31 cellular contexts compared by ENCODE assay signal in genomic region chr16:48218473-48218872, GRCh38. TPM values are rescaled to one million over a fixed set of nuclear protein-coding genes. Genes with fewer than 3 reads are reported as not detected.
"Had no signal": no experiment of that assay in that cellular context is flagged by ENCODE, and none has a peak within 500 bp of the region (broad histone marks: within the 10 kb centered on the region; RNA-seq: fewer than 3 reads in every experiment).

No MANE protein-coding gene starts in this region.

- H3K4me1 Mint-ChIP-seq: activated B cell treated with CpG ODN at 0.5 μM for 24 hours; activated CD4-positive, alpha-beta T cell treated with anti-CD3 and anti-CD28 coated beads, Interleukin-2, amount 10 ng/mL, durations not matched to agents 24 days and 14 days had no signal

- H3K4me3 Mint-ChIP-seq: activated B cell treated with CpG ODN at 0.5 μM for 24 hours; activated CD4-positive, alpha-beta memory T cell treated with anti-CD3 and anti-CD28 coated beads for 36 hours; activated CD4-positive, alpha-beta T cell treated with anti-CD3 and anti-CD28 coated beads, Interleukin-2, amount 10 ng/mL, durations not matched to agents 24 days and 14 days; activated CD8-positive, alpha-beta T cell treated with anti-CD3 and anti-CD28 coated beads for 36 hours; activated naive CD8-positive, alpha-beta T cell treated with anti-CD3 and anti-CD28 coated beads for 36 hours; activated T-cell treated with anti-CD3 and anti-CD28 coated beads, Interleukin-2, amount 50 U/mL, for 24 hours; activated T-cell treated with anti-CD3 and anti-CD28 coated beads, Interleukin-2, amount 50 U/mL, for 72 hours; activated T-helper 1 cell treated with anti-CD3 and anti-CD28 coated beads, Interleukin-12 subunit alpha, Interleukin-12 subunit beta, Interleukin-2, Interleukin-4 antibody, amounts not matched to agents 30 ng/mL and 10 ng/mL and 1 ng/mL, durations not matched to agents 14 hours and 24 hours and 36 hours; T-helper 1 cell treated with Interleukin-12 subunit alpha and Interleukin-12 subunit beta and Interleukin-4 antibody, amounts not matched to agents 30 μg/mL and 1 μg/mL, for 36 hours; T-helper 2 cell treated with Interferon-gamma antibody and Interleukin-4, amounts not matched to agents 5 μg/mL and 100 μg/mL, for 36 hours had no signal

- H3K36me3 Mint-ChIP-seq: activated CD4-positive, alpha-beta memory T cell treated with anti-CD3 and anti-CD28 coated beads for 36 hours; activated naive CD4-positive, alpha-beta T cell treated with anti-CD3 and anti-CD28 coated beads, Interleukin-2, amount 50 U/mL, for 72 hours; activated naive CD8-positive, alpha-beta T cell treated with anti-CD3 and anti-CD28 coated beads for 36 hours had no signal

- H3K27me3 Mint-ChIP-seq: activated CD4-positive, alpha-beta memory T cell treated with anti-CD3 and anti-CD28 coated beads for 36 hours; activated CD4-positive, alpha-beta T cell treated with anti-CD3 and anti-CD28 coated beads, Interleukin-2, amount 10 ng/mL, durations not matched to agents 24 days and 14 days; activated CD8-positive, alpha-beta T cell treated with anti-CD3 and anti-CD28 coated beads for 36 hours; activated naive CD8-positive, alpha-beta T cell treated with anti-CD3 and anti-CD28 coated beads for 36 hours; activated T-cell treated with anti-CD3 and anti-CD28 coated beads, Interleukin-2, amount 50 U/mL, for 24 hours had no signal

- H3K9me3 Mint-ChIP-seq: activated B cell treated with CpG ODN at 0.5 μM for 24 hours; activated CD4-positive, alpha-beta T cell treated with anti-CD3 and anti-CD28 coated beads, Interleukin-2, amount 10 ng/mL, durations not matched to agents 24 days and 14 days; activated T-helper 1 cell treated with anti-CD3 and anti-CD28 coated beads, Interleukin-12 subunit alpha, Interleukin-12 subunit beta, Interleukin-2, Interleukin-4 antibody, amounts not matched to agents 30 ng/mL and 10 ng/mL and 1 ng/mL, durations not matched to agents 14 hours and 24 hours and 36 hours; activated T-helper 2 cell treated with anti-CD3 and anti-CD28 coated beads, Interferon-gamma antibody, Interleukin-2, Interleukin-4, amounts not matched to agents 10 μg/mL and 5 μg/mL and 100 μg/mL, durations not matched to agents 14 hours and 24 hours and 36 hours; T-helper 1 cell treated with Interleukin-12 subunit alpha and Interleukin-12 subunit beta and Interleukin-4 antibody, amounts not matched to agents 30 μg/mL and 1 μg/mL, for 36 hours; T-helper 2 cell treated with Interferon-gamma antibody and Interleukin-4, amounts not matched to agents 5 μg/mL and 100 μg/mL, for 36 hours had no signal

- DNase-seq: activated B cell treated with CpG ODN at 0.5 μM for 24 hours; activated CD4-positive, alpha-beta memory T cell treated with anti-CD3 and anti-CD28 coated beads for 36 hours; activated CD4-positive, alpha-beta T cell treated with anti-CD3 and anti-CD28 coated beads for 4 hours; activated CD4-positive, alpha-beta T cell treated with anti-CD3 and anti-CD28 coated beads, Interleukin-2, amount 10 ng/mL, durations not matched to agents 24 days and 14 days; activated CD4-positive, alpha-beta T cell treated with anti-CD3 and anti-CD28 coated beads, Interleukin-2, amount 50 U/mL, for 1 hour; activated CD4-positive, alpha-beta T cell treated with anti-CD3 and anti-CD28 coated beads, Interleukin-2, amount 50 U/mL, for 4 hours; activated CD4-positive, CD25-positive, alpha-beta regulatory T cell treated with anti-CD3 and anti-CD28 coated beads, Interleukin-2, amount 50 U/mL, for 72 hours; activated CD8-positive, alpha-beta memory T cell treated with anti-CD3 and anti-CD28 coated beads, Interleukin-2, amount 50 U/mL, for 4 hours; activated CD8-positive, alpha-beta T cell treated with anti-CD3 and anti-CD28 coated beads for 36 hours; activated effector memory CD4-positive, alpha-beta T cell treated with Interleukin-2 at 50 U/mL for 16 hours; activated gamma-delta T cell; activated naive CD4-positive, alpha-beta T cell treated with anti-CD3 and anti-CD28 coated beads, Interleukin-2, amount 50 U/mL, for 16 hours; activated naive CD4-positive, alpha-beta T cell treated with Interleukin-2 at 50 U/mL for 16 hours; activated naive CD8-positive, alpha-beta T cell treated with anti-CD3 and anti-CD28 coated beads for 36 hours; activated T-cell treated with anti-CD3 and anti-CD28 coated beads for 4 hours; activated T-cell treated with anti-CD3 and anti-CD28 coated beads, Interleukin-2, amount 50 U/mL, for 24 hours; activated T-cell treated with anti-CD3 and anti-CD28 coated beads, Interleukin-2, amount 50 U/mL, for 72 hours; adrenal gland; amniotic stem cell; aorta; body of pancreas; brain microvascular endothelial cell; central memory CD4-positive, alpha-beta T cell; T-helper 1 cell; T-helper 2 cell; T-helper 9 cell had no signal

- ATAC-seq: activated CD8-positive, alpha-beta T cell treated with anti-CD3 and anti-CD28 coated beads for 36 hours; activated naive CD4-positive, alpha-beta T cell treated with anti-CD3 and anti-CD28 coated beads, Interleukin-2, amount 50 U/mL, for 72 hours; activated T-cell treated with anti-CD3 and anti-CD28 coated beads, Interleukin-2, amount 50 U/mL, for 72 hours; body of pancreas had no signal

- H3K27ac Mint-ChIP-seq: activated B cell treated with CpG ODN at 0.5 μM for 24 hours; activated CD4-positive, alpha-beta memory T cell treated with anti-CD3 and anti-CD28 coated beads for 36 hours; activated CD4-positive, alpha-beta T cell treated with anti-CD3 and anti-CD28 coated beads, Interleukin-2, amount 10 ng/mL, durations not matched to agents 24 days and 14 days; activated CD8-positive, alpha-beta T cell treated with anti-CD3 and anti-CD28 coated beads for 36 hours; activated naive CD4-positive, alpha-beta T cell treated with anti-CD3 and anti-CD28 coated beads, Interleukin-2, amount 50 U/mL, for 72 hours; activated naive CD8-positive, alpha-beta T cell treated with anti-CD3 and anti-CD28 coated beads for 36 hours; activated T-cell treated with anti-CD3 and anti-CD28 coated beads, Interleukin-2, amount 50 U/mL, for 24 hours; activated T-cell treated with anti-CD3 and anti-CD28 coated beads, Interleukin-2, amount 50 U/mL, for 72 hours; activated T-helper 1 cell treated with anti-CD3 and anti-CD28 coated beads, Interleukin-12 subunit alpha, Interleukin-12 subunit beta, Interleukin-2, Interleukin-4 antibody, amounts not matched to agents 30 ng/mL and 10 ng/mL and 1 ng/mL, durations not matched to agents 14 hours and 24 hours and 36 hours; activated T-helper 2 cell treated with anti-CD3 and anti-CD28 coated beads, Interferon-gamma antibody, Interleukin-2, Interleukin-4, amounts not matched to agents 10 μg/mL and 5 μg/mL and 100 μg/mL, durations not matched to agents 14 hours and 24 hours and 36 hours; T-helper 1 cell treated with Interleukin-12 subunit alpha and Interleukin-12 subunit beta and Interleukin-4 antibody, amounts not matched to agents 30 μg/mL and 1 μg/mL, for 36 hours; T-helper 2 cell treated with Interferon-gamma antibody and Interleukin-4, amounts not matched to agents 5 μg/mL and 100 μg/mL, for 36 hours had no signal

RNA-seq across cellular contexts. Expression of gene ABCC11, which starts 28.9 kb away (rescaled TPM):
- total RNA-seq: activated B cell treated with CpG ODN at 0.5 μM for 24 hours; activated T-helper 1 cell treated with anti-CD3 and anti-CD28 coated beads, Interleukin-12 subunit alpha, Interleukin-12 subunit beta, Interleukin-2, Interleukin-4 antibody, amounts not matched to agents 30 ng/mL and 10 ng/mL and 1 ng/mL, durations not matched to agents 14 hours and 24 hours and 36 hours; aorta had no signal
